ENCODE assay signal across 23 cellular contexts in genomic region chr12:6030081-6030480, GRCh38.
"Had no signal": no experiment of that assay in that cellular context is flagged by ENCODE, and none has a peak within 500 bp of the region (broad histone marks: within the 10 kb centered on the region; RNA-seq: fewer than 3 reads in every experiment).

No MANE protein-coding gene starts in this region.

- H3K4me1 ChIP-seq: adrenal gland, Peyer's patch had no signal

- H3K9me3 ChIP-seq: adrenal gland had no signal

- ATAC-seq: activated CD4-positive, CD25-positive, alpha-beta regulatory T cell treated with anti-CD3 and anti-CD28 coated beads, Interleukin-2, amount 50 U/mL, for 24 hours; activated CD8-positive, alpha-beta T cell treated with anti-CD3 and anti-CD28 coated beads, Interleukin-2, amount 10 ng/mL, durations not matched to agents 7 days and 5 days had no signal

- H3K27ac ChIP-seq: adrenal gland, Peyer's patch had no signal

- DNase-seq: activated CD4-positive, alpha-beta T cell treated with anti-CD3 and anti-CD28 coated beads for 4 hours; activated CD4-positive, alpha-beta T cell treated with anti-CD3 and anti-CD28 coated beads, Interleukin-2, amount 50 U/mL, for 4 hours; activated CD8-positive, alpha-beta memory T cell treated with anti-CD3 and anti-CD28 coated beads, Interleukin-2, amount 50 U/mL, for 48 hours; activated CD8-positive, alpha-beta T cell treated with anti-CD3 and anti-CD28 coated beads, Interleukin-2, amount 10 ng/mL, durations not matched to agents 7 days and 5 days; activated naive CD4-positive, alpha-beta T cell treated with anti-CD3 and anti-CD28 coated beads, Interleukin-2, amount 50 U/mL, for 16 hours; activated naive CD8-positive, alpha-beta T cell treated with anti-CD3 and anti-CD28 coated beads, Interleukin-2, amount 10 ng/mL, durations not matched to agents 7 days and 5 days; activated T-cell treated with anti-CD3 and anti-CD28 coated beads, Interleukin-2, amount 50 U/mL, for 1 hour; anterior cingulate cortex; KG1; NCI-H1048; NCI-H2029; NCI-H2107; NCI-H2171 treated with DMSO at 0.1 percent for 48 hours; NCI-H345; NCI-H510A; NCI-H69; NK-92 treated with Interleukin-12 subunit alpha and Interleukin-12 subunit beta, amount 100 ng/mL, for 24 hours; OCI-M1; Peyer's patch; SHP77 treated with DMSO at 0.1 percent for 48 hours had no signal

- H3K27ac Mint-ChIP-seq: activated CD8-positive, alpha-beta T cell treated with anti-CD3 and anti-CD28 coated beads, Interleukin-2, amount 10 ng/mL, durations not matched to agents 7 days and 5 days; activated naive CD8-positive, alpha-beta T cell treated with anti-CD3 and anti-CD28 coated beads, Interleukin-2, amount 10 ng/mL, durations not matched to agents 7 days and 5 days; T-helper 1 cell treated with Interleukin-12 subunit alpha and Interleukin-12 subunit beta and Interleukin-4 antibody, amounts not matched to agents 30 μg/mL and 1 μg/mL, for 36 hours had no signal

- H3K36me3 Mint-ChIP-seq: activated naive CD8-positive, alpha-beta T cell treated with anti-CD3 and anti-CD28 coated beads, Interleukin-2, amount 10 ng/mL, durations not matched to agents 7 days and 5 days had no signal

- H3K4me3 Mint-ChIP-seq: activated CD8-positive, alpha-beta T cell treated with anti-CD3 and anti-CD28 coated beads, Interleukin-2, amount 10 ng/mL, durations not matched to agents 7 days and 5 days; activated naive CD8-positive, alpha-beta T cell treated with anti-CD3 and anti-CD28 coated beads, Interleukin-2, amount 10 ng/mL, durations not matched to agents 7 days and 5 days; T-helper 1 cell treated with Interleukin-12 subunit alpha and Interleukin-12 subunit beta and Interleukin-4 antibody, amounts not matched to agents 30 μg/mL and 1 μg/mL, for 36 hours had no signal

- H3K4me3 ChIP-seq: adrenal gland, Peyer's patch had no signal

- H3K4me1 Mint-ChIP-seq: activated naive CD8-positive, alpha-beta T cell treated with anti-CD3 and anti-CD28 coated beads, Interleukin-2, amount 10 ng/mL, durations not matched to agents 7 days and 5 days had no signal

- H3K36me3 ChIP-seq: adrenal gland, Peyer's patch had no signal

- H3K27me3 ChIP-seq: adrenal gland, Peyer's patch had no signal
